32 cellular contexts compared by ENCODE assay signal in the genomic region with DNA sequence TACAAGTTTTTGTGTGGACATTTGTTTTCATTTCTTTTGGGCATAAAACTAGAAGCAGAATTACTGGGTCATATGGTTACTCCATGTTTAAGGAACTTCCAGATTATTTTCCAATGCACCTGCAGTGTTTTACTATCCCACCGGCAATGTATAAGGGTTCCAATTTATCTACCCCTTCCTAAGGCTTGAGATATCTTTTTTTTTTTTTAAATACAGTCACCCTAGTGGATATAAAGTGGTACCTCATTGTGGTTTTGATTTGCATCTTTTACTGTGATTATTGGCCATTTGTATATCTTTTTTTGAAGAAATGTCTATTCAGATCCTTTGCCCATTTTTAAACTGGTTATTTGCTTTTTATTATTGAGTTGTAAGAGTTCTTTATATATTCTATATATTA.
"Had no signal": no experiment of that assay in that cellular context is flagged by ENCODE, and none has a peak within 500 bp of the region (broad histone marks: within the 10 kb centered on the region; RNA-seq: fewer than 3 reads in every experiment).

No MANE protein-coding gene starts in this region.

- H3K4me3 ChIP-seq: adrenal gland, body of pancreas, colonic mucosa, esophagus squamous epithelium, gastroesophageal sphincter had no signal

- H3K27me3 Mint-ChIP-seq: activated B cell treated with CpG ODN at 0.5 μM for 24 hours; activated CD8-positive, alpha-beta T cell treated with anti-CD3 and anti-CD28 coated beads for 36 hours; activated naive CD4-positive, alpha-beta T cell treated with anti-CD3 and anti-CD28 coated beads, Interleukin-2, amount 50 U/mL, for 24 hours; activated naive CD8-positive, alpha-beta T cell treated with anti-CD3 and anti-CD28 coated beads for 36 hours; activated naive CD8-positive, alpha-beta T cell treated with anti-CD3 and anti-CD28 coated beads, Interleukin-2, amount 50 U/mL, for 24 hours; T-helper 17 cell had no signal

- H3K27me3 ChIP-seq: adrenal gland, body of pancreas, colonic mucosa, esophagus squamous epithelium, gastroesophageal sphincter had no signal

- DNase-seq: activated B cell treated with CpG ODN at 0.5 μM for 24 hours; activated CD4-positive, alpha-beta T cell treated with anti-CD3 and anti-CD28 coated beads for 48 hours; activated CD4-positive, alpha-beta T cell treated with anti-CD3 and anti-CD28 coated beads, Interleukin-2, amount 50 U/mL, for 1 hour; activated CD4-positive, alpha-beta T cell treated with anti-CD3 and anti-CD28 coated beads, Interleukin-2, amount 50 U/mL, for 48 hours; activated CD8-positive, alpha-beta memory T cell treated with anti-CD3 and anti-CD28 coated beads for 24 hours; activated CD8-positive, alpha-beta T cell treated with anti-CD3 and anti-CD28 coated beads for 36 hours; activated effector memory CD4-positive, alpha-beta T cell treated with anti-CD3 and anti-CD28 coated beads, Interleukin-2, amount 50 U/mL, for 16 hours; activated naive CD4-positive, alpha-beta T cell treated with anti-CD3 and anti-CD28 coated beads for 36 hours; activated naive CD8-positive, alpha-beta T cell treated with anti-CD3 and anti-CD28 coated beads for 36 hours; activated naive CD8-positive, alpha-beta T cell treated with anti-CD3 and anti-CD28 coated beads, Interleukin-2, amount 50 U/mL, for 24 hours; activated T-cell treated with anti-CD3 and anti-CD28 coated beads, Interleukin-2, amount 50 U/mL, for 48 hours; adrenal gland; amygdala; aorta; body of pancreas; caudate nucleus; cerebellar nuclear complex; colonic mucosa; effector CD8-positive, alpha-beta T cell; esophagus squamous epithelium; foreskin melanocyte; head of caudate nucleus; T-helper 1 cell; T-helper 17 cell; T1000; WERI-Rb-1 had no signal

- H3K36me3 ChIP-seq: colonic mucosa had no signal

- H3K4me3 Mint-ChIP-seq: activated B cell treated with CpG ODN at 0.5 μM for 24 hours; activated CD8-positive, alpha-beta T cell treated with anti-CD3 and anti-CD28 coated beads for 36 hours; activated naive CD4-positive, alpha-beta T cell treated with anti-CD3 and anti-CD28 coated beads for 36 hours; activated naive CD4-positive, alpha-beta T cell treated with anti-CD3 and anti-CD28 coated beads, Interleukin-2, amount 50 U/mL, for 24 hours; activated naive CD8-positive, alpha-beta T cell treated with anti-CD3 and anti-CD28 coated beads for 36 hours; activated naive CD8-positive, alpha-beta T cell treated with anti-CD3 and anti-CD28 coated beads, Interleukin-2, amount 50 U/mL, for 24 hours; activated T-helper 1 cell treated with anti-CD3 and anti-CD28 coated beads, Interleukin-12 subunit alpha, Interleukin-12 subunit beta, Interleukin-2, Interleukin-4 antibody, amounts not matched to agents 30 ng/mL and 10 ng/mL and 1 ng/mL, durations not matched to agents 14 hours and 24 hours and 36 hours; T-helper 17 cell; T-helper 2 cell treated with Interferon-gamma antibody and Interleukin-4, amounts not matched to agents 5 μg/mL and 100 μg/mL, for 36 hours had no signal

- H3K9me3 ChIP-seq: adrenal gland, body of pancreas, colonic mucosa, esophagus squamous epithelium, gastroesophageal sphincter had no signal

- H3K27ac ChIP-seq: adrenal gland, body of pancreas, colonic mucosa, epithelial cell of prostate, esophagus squamous epithelium, gastroesophageal sphincter, WERI-Rb-1 had no signal

- H3K4me1 Mint-ChIP-seq: activated B cell treated with CpG ODN at 0.5 μM for 24 hours; activated naive CD4-positive, alpha-beta T cell treated with anti-CD3 and anti-CD28 coated beads, Interleukin-2, amount 50 U/mL, for 24 hours; activated naive CD8-positive, alpha-beta T cell treated with anti-CD3 and anti-CD28 coated beads for 36 hours; activated naive CD8-positive, alpha-beta T cell treated with anti-CD3 and anti-CD28 coated beads, Interleukin-2, amount 50 U/mL, for 24 hours had no signal

- H3K27ac Mint-ChIP-seq: activated B cell treated with CpG ODN at 0.5 μM for 24 hours; activated CD8-positive, alpha-beta T cell treated with anti-CD3 and anti-CD28 coated beads for 36 hours; activated naive CD4-positive, alpha-beta T cell treated with anti-CD3 and anti-CD28 coated beads for 36 hours; activated naive CD4-positive, alpha-beta T cell treated with anti-CD3 and anti-CD28 coated beads, Interleukin-2, amount 50 U/mL, for 24 hours; activated naive CD8-positive, alpha-beta T cell treated with anti-CD3 and anti-CD28 coated beads for 36 hours; activated naive CD8-positive, alpha-beta T cell treated with anti-CD3 and anti-CD28 coated beads, Interleukin-2, amount 50 U/mL, for 24 hours; activated T-helper 1 cell treated with anti-CD3 and anti-CD28 coated beads, Interleukin-12 subunit alpha, Interleukin-12 subunit beta, Interleukin-2, Interleukin-4 antibody, amounts not matched to agents 30 ng/mL and 10 ng/mL and 1 ng/mL, durations not matched to agents 14 hours and 24 hours and 36 hours; activated T-helper 2 cell treated with anti-CD3 and anti-CD28 coated beads, Interferon-gamma antibody, Interleukin-2, Interleukin-4, amounts not matched to agents 10 μg/mL and 5 μg/mL and 100 μg/mL, durations not matched to agents 14 hours and 24 hours and 36 hours; T-helper 17 cell; T-helper 2 cell treated with Interferon-gamma antibody and Interleukin-4, amounts not matched to agents 5 μg/mL and 100 μg/mL, for 36 hours had no signal

- H3K9me3 Mint-ChIP-seq: activated B cell treated with CpG ODN at 0.5 μM for 24 hours; activated CD8-positive, alpha-beta T cell treated with anti-CD3 and anti-CD28 coated beads for 36 hours; activated naive CD4-positive, alpha-beta T cell treated with anti-CD3 and anti-CD28 coated beads for 36 hours; activated naive CD4-positive, alpha-beta T cell treated with anti-CD3 and anti-CD28 coated beads, Interleukin-2, amount 50 U/mL, for 24 hours; activated naive CD8-positive, alpha-beta T cell treated with anti-CD3 and anti-CD28 coated beads for 36 hours; activated naive CD8-positive, alpha-beta T cell treated with anti-CD3 and anti-CD28 coated beads, Interleukin-2, amount 50 U/mL, for 24 hours; activated T-helper 1 cell treated with anti-CD3 and anti-CD28 coated beads, Interleukin-12 subunit alpha, Interleukin-12 subunit beta, Interleukin-2, Interleukin-4 antibody, amounts not matched to agents 30 ng/mL and 10 ng/mL and 1 ng/mL, durations not matched to agents 14 hours and 24 hours and 36 hours; activated T-helper 2 cell treated with anti-CD3 and anti-CD28 coated beads, Interferon-gamma antibody, Interleukin-2, Interleukin-4, amounts not matched to agents 10 μg/mL and 5 μg/mL and 100 μg/mL, durations not matched to agents 14 hours and 24 hours and 36 hours; T-helper 2 cell treated with Interferon-gamma antibody and Interleukin-4, amounts not matched to agents 5 μg/mL and 100 μg/mL, for 36 hours had no signal

- H3K4me1 ChIP-seq: adrenal gland, body of pancreas, colonic mucosa, esophagus squamous epithelium, gastroesophageal sphincter had no signal
